1 cellular context compared by ENCODE assay signal in the genomic region with DNA sequence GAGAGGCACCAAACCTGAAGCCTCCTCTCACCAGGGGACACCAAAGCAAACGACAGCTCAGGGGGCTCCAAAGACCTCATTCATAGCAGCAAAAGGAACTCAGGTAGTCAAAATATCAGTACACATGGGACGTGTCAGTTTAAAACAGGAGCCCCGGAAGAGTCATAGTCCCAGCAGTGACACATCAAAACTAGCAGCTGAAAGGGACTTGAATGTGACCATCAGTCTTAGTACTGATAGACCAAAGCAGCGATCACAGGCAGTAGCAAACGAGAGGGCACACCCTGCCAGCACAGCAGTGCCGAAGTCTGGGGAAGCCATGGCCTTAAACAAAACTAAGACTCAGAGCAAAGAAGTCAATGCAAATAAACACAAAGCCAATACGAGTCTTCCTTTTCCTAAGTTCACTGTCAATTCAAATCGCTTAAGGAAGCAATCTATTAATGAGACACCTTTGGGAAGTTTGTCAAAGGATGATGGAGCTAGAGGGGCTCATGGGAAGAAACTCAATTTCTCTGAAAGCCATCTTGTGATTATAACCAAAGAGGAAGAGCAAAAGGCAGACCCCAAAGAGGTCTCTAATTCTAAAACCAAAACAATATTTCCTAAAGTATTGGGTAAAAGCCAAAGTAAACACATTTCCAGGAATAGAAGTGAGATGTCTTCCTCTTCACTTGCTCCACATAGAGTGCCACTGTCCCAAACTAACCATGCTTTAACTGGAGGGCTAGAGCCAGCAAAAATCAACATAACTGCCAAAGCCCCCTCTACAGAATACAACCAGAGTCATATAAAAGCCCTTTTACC.
TF ChIP-seq lines count a peak whose summit lies in the region.

No MANE protein-coding gene starts in this region.

TF ChIP-seq in K562, 482 proteins besides CTCF, POLR2A, EP300 and RAD21 (continued from another document and continues in another):
- TF ChIP-seq, protein P1, sequence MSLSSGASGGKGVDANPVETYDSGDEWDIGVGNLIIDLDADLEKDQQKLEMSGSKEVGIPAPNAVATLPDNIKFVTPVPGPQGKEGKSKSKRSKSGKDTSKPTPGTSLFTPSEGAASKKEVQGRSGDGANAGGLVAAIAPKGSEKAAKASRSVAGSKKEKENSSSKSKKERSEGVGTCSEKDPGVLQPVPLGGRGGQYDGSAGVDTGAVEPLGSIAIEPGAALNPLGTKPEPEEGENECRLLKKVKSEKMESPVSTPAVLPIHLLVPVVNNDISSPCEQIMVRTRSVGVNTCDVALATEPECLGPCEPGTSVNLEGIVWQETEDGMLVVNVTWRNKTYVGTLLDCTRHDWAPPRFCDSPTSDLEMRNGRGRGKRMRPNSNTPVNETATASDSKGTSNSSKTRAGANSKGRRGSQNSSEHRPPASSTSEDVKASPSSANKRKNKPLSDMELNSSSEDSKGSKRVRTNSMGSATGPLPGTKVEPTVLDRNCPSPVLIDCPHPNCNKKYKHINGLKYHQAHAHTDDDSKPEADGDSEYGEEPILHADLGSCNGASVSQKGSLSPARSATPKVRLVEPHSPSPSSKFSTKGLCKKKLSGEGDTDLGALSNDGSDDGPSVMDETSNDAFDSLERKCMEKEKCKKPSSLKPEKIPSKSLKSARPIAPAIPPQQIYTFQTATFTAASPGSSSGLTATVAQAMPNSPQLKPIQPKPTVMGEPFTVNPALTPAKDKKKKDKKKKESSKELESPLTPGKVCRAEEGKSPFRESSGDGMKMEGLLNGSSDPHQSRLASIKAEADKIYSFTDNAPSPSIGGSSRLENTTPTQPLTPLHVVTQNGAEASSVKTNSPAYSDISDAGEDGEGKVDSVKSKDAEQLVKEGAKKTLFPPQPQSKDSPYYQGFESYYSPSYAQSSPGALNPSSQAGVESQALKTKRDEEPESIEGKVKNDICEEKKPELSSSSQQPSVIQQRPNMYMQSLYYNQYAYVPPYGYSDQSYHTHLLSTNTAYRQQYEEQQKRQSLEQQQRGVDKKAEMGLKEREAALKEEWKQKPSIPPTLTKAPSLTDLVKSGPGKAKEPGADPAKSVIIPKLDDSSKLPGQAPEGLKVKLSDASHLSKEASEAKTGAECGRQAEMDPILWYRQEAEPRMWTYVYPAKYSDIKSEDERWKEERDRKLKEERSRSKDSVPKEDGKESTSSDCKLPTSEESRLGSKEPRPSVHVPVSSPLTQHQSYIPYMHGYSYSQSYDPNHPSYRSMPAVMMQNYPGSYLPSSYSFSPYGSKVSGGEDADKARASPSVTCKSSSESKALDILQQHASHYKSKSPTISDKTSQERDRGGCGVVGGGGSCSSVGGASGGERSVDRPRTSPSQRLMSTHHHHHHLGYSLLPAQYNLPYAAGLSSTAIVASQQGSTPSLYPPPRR (CRISPR knock-in tag; IDR thresholded peaks at IDR 0.05; ENCODE audit: borderline replicate concordance): no peak
- TF ChIP-seq, protein P2, sequence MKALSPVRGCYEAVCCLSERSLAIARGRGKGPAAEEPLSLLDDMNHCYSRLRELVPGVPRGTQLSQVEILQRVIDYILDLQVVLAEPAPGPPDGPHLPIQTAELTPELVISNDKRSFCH (CRISPR knock-in tag; IDR thresholded peaks at IDR 0.05): no peak
- TF ChIP-seq, protein P2 (tag; IDR thresholded peaks at IDR 0.05): no peak
- TF ChIP-seq, protein P3, sequence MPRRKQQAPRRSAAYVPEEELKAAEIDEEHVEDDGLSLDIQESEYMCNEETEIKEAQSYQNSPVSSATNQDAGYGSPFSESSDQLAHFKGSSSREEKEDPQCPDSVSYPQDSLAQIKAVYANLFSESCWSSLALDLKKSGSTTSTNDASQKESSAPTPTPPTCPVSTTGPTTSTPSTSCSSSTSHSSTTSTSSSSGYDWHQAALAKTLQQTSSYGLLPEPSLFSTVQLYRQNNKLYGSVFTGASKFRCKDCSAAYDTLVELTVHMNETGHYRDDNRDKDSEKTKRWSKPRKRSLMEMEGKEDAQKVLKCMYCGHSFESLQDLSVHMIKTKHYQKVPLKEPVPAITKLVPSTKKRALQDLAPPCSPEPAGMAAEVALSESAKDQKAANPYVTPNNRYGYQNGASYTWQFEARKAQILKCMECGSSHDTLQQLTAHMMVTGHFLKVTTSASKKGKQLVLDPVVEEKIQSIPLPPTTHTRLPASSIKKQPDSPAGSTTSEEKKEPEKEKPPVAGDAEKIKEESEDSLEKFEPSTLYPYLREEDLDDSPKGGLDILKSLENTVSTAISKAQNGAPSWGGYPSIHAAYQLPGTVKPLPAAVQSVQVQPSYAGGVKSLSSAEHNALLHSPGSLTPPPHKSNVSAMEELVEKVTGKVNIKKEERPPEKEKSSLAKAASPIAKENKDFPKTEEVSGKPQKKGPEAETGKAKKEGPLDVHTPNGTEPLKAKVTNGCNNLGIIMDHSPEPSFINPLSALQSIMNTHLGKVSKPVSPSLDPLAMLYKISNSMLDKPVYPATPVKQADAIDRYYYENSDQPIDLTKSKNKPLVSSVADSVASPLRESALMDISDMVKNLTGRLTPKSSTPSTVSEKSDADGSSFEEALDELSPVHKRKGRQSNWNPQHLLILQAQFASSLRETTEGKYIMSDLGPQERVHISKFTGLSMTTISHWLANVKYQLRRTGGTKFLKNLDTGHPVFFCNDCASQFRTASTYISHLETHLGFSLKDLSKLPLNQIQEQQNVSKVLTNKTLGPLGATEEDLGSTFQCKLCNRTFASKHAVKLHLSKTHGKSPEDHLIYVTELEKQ (CRISPR knock-in tag; IDR thresholded peaks at IDR 0.05): no peak
- TF ChIP-seq SMAD2 (IDR thresholded peaks at IDR 0.05; ENCODE audit: low read depth, low read length) (no peak), PML (IDR thresholded peaks at IDR 0.05; ENCODE audit: low read length) (0 out of 2 replicates have a peak, but pooled peaks have one; percentile 37), RBM14 (IDR thresholded peaks at IDR 0.05; ENCODE audit: borderline replicate concordance, insufficient read depth, low read depth, low read length) (no peak), CXXC5 (CRISPR knock-in tag; IDR thresholded peaks at IDR 0.05) (peak; percentile 36), ERF (CRISPR knock-in tag; IDR thresholded peaks at IDR 0.05) (peak; percentile 31; the same call in 1 of the 2 replicates), MEF2A (IDR thresholded peaks at IDR 0.05; ENCODE audit: control insufficient read depth, low read depth, low read length) (no peak), CREBBP (IDR thresholded peaks at IDR 0.05; ENCODE audit: low read depth, low read length) (no peak), CTBP1 (IDR thresholded peaks at IDR 0.05; ENCODE audit: borderline replicate concordance) (peak; percentile 68; the same call in 1 of the 2 replicates), NCOA6 (IDR thresholded peaks at IDR 0.05) (no peak), SREBF1 (IDR thresholded peaks at IDR 0.05; ENCODE audit: borderline replicate concordance, low read depth, low read length) (no peak), ZBTB7A (IDR thresholded peaks at IDR 0.05; ENCODE audit: borderline replicate concordance, control insufficient read depth, low read depth, low read length) (no peak), ZNF121 (CRISPR knock-in tag; conservative IDR thresholded peaks at IDR 0.05) (no peak), MAFK (IDR thresholded peaks at IDR 0.05; ENCODE audit: low read length) (peak; percentile 78), NR1H2 (CRISPR knock-in tag; IDR thresholded peaks at IDR 0.05) (no peak)
- TF ChIP-seq, protein P4, sequence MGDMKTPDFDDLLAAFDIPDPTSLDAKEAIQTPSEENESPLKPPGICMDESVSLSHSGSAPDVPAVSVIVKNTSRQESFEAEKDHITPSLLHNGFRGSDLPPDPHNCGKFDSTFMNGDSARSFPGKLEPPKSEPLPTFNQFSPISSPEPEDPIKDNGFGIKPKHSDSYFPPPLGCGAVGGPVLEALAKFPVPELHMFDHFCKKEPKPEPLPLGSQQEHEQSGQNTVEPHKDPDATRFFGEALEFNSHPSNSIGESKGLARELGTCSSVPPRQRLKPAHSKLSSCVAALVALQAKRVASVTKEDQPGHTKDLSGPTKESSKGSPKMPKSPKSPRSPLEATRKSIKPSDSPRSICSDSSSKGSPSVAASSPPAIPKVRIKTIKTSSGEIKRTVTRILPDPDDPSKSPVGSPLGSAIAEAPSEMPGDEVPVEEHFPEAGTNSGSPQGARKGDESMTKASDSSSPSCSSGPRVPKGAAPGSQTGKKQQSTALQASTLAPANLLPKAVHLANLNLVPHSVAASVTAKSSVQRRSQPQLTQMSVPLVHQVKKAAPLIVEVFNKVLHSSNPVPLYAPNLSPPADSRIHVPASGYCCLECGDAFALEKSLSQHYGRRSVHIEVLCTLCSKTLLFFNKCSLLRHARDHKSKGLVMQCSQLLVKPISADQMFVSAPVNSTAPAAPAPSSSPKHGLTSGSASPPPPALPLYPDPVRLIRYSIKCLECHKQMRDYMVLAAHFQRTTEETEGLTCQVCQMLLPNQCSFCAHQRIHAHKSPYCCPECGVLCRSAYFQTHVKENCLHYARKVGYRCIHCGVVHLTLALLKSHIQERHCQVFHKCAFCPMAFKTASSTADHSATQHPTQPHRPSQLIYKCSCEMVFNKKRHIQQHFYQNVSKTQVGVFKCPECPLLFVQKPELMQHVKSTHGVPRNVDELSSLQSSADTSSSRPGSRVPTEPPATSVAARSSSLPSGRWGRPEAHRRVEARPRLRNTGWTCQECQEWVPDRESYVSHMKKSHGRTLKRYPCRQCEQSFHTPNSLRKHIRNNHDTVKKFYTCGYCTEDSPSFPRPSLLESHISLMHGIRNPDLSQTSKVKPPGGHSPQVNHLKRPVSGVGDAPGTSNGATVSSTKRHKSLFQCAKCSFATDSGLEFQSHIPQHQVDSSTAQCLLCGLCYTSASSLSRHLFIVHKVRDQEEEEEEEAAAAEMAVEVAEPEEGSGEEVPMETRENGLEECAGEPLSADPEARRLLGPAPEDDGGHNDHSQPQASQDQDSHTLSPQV (IDR thresholded peaks at IDR 0.05): no peak
- TF ChIP-seq, protein P5, sequence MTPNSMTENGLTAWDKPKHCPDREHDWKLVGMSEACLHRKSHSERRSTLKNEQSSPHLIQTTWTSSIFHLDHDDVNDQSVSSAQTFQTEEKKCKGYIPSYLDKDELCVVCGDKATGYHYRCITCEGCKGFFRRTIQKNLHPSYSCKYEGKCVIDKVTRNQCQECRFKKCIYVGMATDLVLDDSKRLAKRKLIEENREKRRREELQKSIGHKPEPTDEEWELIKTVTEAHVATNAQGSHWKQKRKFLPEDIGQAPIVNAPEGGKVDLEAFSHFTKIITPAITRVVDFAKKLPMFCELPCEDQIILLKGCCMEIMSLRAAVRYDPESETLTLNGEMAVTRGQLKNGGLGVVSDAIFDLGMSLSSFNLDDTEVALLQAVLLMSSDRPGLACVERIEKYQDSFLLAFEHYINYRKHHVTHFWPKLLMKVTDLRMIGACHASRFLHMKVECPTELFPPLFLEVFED (CRISPR knock-in tag; conservative IDR thresholded peaks at IDR 0.05): no peak
- TF ChIP-seq, protein P6, sequence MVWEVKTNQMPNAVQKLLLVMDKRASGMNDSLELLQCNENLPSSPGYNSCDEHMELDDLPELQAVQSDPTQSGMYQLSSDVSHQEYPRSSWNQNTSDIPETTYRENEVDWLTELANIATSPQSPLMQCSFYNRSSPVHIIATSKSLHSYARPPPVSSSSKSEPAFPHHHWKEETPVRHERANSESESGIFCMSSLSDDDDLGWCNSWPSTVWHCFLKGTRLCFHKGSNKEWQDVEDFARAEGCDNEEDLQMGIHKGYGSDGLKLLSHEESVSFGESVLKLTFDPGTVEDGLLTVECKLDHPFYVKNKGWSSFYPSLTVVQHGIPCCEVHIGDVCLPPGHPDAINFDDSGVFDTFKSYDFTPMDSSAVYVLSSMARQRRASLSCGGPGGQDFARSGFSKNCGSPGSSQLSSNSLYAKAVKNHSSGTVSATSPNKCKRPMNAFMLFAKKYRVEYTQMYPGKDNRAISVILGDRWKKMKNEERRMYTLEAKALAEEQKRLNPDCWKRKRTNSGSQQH (CRISPR knock-in tag; IDR thresholded peaks at IDR 0.05): no peak
- TF ChIP-seq, protein P7, sequence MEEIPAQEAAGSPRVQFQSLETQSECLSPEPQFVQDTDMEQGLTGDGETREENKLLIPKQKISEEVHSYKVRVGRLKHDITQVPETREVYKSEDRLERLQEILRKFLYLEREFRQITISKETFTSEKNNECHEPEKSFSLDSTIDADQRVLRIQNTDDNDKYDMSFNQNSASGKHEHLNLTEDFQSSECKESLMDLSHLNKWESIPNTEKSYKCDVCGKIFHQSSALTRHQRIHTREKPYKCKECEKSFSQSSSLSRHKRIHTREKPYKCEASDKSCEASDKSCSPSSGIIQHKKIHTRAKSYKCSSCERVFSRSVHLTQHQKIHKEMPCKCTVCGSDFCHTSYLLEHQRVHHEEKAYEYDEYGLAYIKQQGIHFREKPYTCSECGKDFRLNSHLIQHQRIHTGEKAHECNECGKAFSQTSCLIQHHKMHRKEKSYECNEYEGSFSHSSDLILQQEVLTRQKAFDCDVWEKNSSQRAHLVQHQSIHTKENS (CRISPR knock-in tag; IDR thresholded peaks at IDR 0.05): no peak
- TF ChIP-seq, protein P8, sequence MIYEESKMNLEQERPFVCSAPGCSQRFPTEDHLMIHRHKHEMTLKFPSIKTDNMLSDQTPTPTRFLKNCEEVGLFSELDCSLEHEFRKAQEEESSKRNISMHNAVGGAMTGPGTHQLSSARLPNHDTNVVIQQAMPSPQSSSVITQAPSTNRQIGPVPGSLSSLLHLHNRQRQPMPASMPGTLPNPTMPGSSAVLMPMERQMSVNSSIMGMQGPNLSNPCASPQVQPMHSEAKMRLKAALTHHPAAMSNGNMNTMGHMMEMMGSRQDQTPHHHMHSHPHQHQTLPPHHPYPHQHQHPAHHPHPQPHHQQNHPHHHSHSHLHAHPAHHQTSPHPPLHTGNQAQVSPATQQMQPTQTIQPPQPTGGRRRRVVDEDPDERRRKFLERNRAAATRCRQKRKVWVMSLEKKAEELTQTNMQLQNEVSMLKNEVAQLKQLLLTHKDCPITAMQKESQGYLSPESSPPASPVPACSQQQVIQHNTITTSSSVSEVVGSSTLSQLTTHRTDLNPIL (CRISPR knock-in tag; IDR thresholded peaks at IDR 0.05): no peak
- TF ChIP-seq, protein P9, sequence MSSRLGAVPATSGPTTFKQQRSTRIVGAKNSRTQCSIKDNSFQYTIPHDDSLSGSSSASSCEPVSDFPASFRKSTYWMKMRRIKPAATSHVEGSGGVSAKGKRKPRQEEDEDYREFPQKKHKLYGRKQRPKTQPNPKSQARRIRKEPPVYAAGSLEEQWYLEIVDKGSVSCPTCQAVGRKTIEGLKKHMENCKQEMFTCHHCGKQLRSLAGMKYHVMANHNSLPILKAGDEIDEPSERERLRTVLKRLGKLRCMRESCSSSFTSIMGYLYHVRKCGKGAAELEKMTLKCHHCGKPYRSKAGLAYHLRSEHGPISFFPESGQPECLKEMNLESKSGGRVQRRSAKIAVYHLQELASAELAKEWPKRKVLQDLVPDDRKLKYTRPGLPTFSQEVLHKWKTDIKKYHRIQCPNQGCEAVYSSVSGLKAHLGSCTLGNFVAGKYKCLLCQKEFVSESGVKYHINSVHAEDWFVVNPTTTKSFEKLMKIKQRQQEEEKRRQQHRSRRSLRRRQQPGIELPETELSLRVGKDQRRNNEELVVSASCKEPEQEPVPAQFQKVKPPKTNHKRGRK (tag; IDR thresholded peaks at IDR 0.05): no peak
- TF ChIP-seq, protein P10, sequence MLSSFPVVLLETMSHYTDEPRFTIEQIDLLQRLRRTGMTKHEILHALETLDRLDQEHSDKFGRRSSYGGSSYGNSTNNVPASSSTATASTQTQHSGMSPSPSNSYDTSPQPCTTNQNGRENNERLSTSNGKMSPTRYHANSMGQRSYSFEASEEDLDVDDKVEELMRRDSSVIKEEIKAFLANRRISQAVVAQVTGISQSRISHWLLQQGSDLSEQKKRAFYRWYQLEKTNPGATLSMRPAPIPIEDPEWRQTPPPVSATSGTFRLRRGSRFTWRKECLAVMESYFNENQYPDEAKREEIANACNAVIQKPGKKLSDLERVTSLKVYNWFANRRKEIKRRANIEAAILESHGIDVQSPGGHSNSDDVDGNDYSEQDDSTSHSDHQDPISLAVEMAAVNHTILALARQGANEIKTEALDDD (IDR thresholded peaks at IDR 0.05): peak; percentile 85
